ENCODE assay signal across 19 cellular contexts in the genomic region with DNA sequence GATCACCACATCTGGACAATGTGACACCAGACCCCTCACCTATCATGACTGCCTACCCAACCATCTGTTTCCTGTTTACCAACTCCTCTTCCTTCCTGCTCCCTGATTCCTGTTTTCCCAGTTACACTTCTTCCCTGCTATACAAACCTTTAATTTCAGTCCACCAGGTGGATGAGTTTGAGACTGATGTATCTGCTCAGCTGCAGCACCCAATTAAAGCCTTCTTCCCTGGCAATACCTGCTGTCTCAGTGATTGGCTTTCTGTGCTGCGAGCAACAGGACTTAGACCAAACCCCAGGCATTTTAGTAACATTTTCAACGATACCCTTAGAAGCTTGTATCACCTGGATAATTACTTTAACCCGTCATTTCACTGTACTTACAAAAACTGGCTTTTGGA.
A peak's percentile ranks its signal among the peaks of the same experiment; 100 is the strongest.
DNase-seq lines count a peak whose midpoint lies in the region; ATAC-seq and TF ChIP-seq lines count a peak whose summit lies in the region.
"Had no signal": no experiment of that assay in that cellular context is flagged by ENCODE, and none has a peak within 500 bp of the region (broad histone marks: within the 10 kb centered on the region; RNA-seq: fewer than 3 reads in every experiment).

No MANE protein-coding gene starts in this region.

- CTCF ChIA-PET in HEK293 (lab: Yijun Ruan, JAX), result interaction anchor here (0.5 kb wide), 1 partner anchor 19 kb away, joined by 3 read pairs; no protein-coding TSS in a partner anchor

- TF ChIP-seq POLR2A in Peyer's patch (IDR thresholded peaks at IDR 0.05), result no peak

- peaks cover 4% of the 10 kb centered on the region for H3K27me3 Mint-ChIP-seq in endothelial cell (ENCODE audit: unreplicated experiment)
- H3K27me3 Mint-ChIP-seq: B cell had no signal

- DNase-seq in dermis blood vessel endothelial cell (peak; percentile 5), endothelial cell (ENCODE audit: low spot score) (no peak), lung microvascular endothelial cell (ENCODE audit: low read depth in 2 of 2) (peak; percentile 28 to 41), psoas muscle (no peak), Peyer's patch (no peak), NCI-H1105 (lab: John Stamatoyannopoulos, UW) (no peak)
- DNase-seq: AML-193; Caco-2; Calu3; CD4-positive, alpha-beta T cell; CD8-positive, alpha-beta T cell; DMS79 treated with DMSO at 0.1 percent for 48 hours; GF-D8 had no signal

- H3K4me3 ChIP-seq in HEK293 (ENCODE audit: low read depth, low read length), result no peak overlapping the region
- no peak overlapping the region for H3K4me3 ChIP-seq in psoas muscle
- H3K4me3 ChIP-seq in Peyer's patch, result no peak overlapping the region
- H3K4me3 ChIP-seq: A549; BLaER1 treated with 17β-estradiol and CSF1 and Interleukin-3, amounts not matched to agents 10 nM and 100 nM had no signal

- no peaks in the 10 kb centered on the region for H3K9me3 ChIP-seq in HEK293 (ENCODE audit: control insufficient read depth, insufficient read depth, low read depth, low read length)
- H3K9me3 ChIP-seq in psoas muscle, result no peaks in the 10 kb centered on the region
- no peaks in the 10 kb centered on the region for H3K9me3 ChIP-seq in Peyer's patch
- H3K9me3 ChIP-seq: Caco-2 had no signal

- WGBS in psoas muscle, 3 donors, result 65 to 77% (median 66%) methylated on average over 3 of the region's 3 CpGs

- TF ChIP-seq CTCF in HEK293 (tag by site-specific recombination; IDR thresholded peaks at IDR 0.05), result no peak
- TF ChIP-seq CTCF in endothelial cell (IDR thresholded peaks at IDR 0.05; ENCODE audit: unreplicated experiment), result no peak
- TF ChIP-seq CTCF in psoas muscle (IDR thresholded peaks at IDR 0.05), result no peak
- TF ChIP-seq CTCF in Peyer's patch (IDR thresholded peaks at IDR 0.05), result no peak

- H3K27ac ChIP-seq in HEK293 (ENCODE audit: extremely low read depth, low read depth, low read length), result no peak overlapping the region
- no peak overlapping the region for H3K27ac ChIP-seq in psoas muscle
- H3K27ac ChIP-seq in Peyer's patch, result no peak overlapping the region
- H3K27ac ChIP-seq: 22Rv1; A549; BLaER1 treated with 17β-estradiol and CSF1 and Interleukin-3, amounts not matched to agents 10 nM and 100 nM; C4-2B had no signal

- no peaks in the 10 kb centered on the region for H3K27me3 ChIP-seq in psoas muscle (ENCODE audit: insufficient read depth in 3 of 3, low read length in 2 of 3)
- H3K27me3 ChIP-seq in Peyer's patch, result no peaks in the 10 kb centered on the region
- H3K27me3 ChIP-seq: BLaER1 treated with 17β-estradiol and CSF1 and Interleukin-3, amounts not matched to agents 10 nM and 100 nM had no signal

- H3K27ac Mint-ChIP-seq in endothelial cell (ENCODE audit: unreplicated experiment), result peak overlapping the region; percentile 69
- H3K27ac Mint-ChIP-seq: B cell; CD4-positive, alpha-beta T cell; CD8-positive, alpha-beta T cell had no signal

- ATAC-seq in psoas muscle, result no peak
- ATAC-seq: A549; CD8-positive, alpha-beta T cell had no signal

- peaks cover 18% of the 10 kb centered on the region for H3K36me3 Mint-ChIP-seq in endothelial cell (ENCODE audit: low read depth, unreplicated experiment)

- peaks cover 31% of the 10 kb centered on the region for H3K4me1 Mint-ChIP-seq in endothelial cell (ENCODE audit: unreplicated experiment)
- H3K4me1 Mint-ChIP-seq: B cell had no signal

- POLR2A ChIA-PET in HEK293 (lab: Yijun Ruan, JAX), result no interaction called here

- H3K9me3 Mint-ChIP-seq in endothelial cell (ENCODE audit: unreplicated experiment), result peaks cover 15% of the 10 kb centered on the region

- intact Hi-C loops in psoas muscle (cut with DNase I), result no loop called here

- H3K36me3 ChIP-seq in HEK293 (ENCODE audit: control insufficient read depth in 2 of 2, insufficient read depth in 1 of 2, low read length in 2 of 2) (no peaks in the 10 kb centered on the region), psoas muscle (ENCODE audit: insufficient read depth in 1 of 2, low read depth in 1 of 2) (no peaks in the 10 kb centered on the region), Peyer's patch (no peaks in the 10 kb centered on the region)
- H3K36me3 ChIP-seq: BLaER1 treated with 17β-estradiol and CSF1 and Interleukin-3, amounts not matched to agents 10 nM and 100 nM had no signal

- H3K4me1 ChIP-seq in HEK293 (ENCODE audit: control insufficient read depth, insufficient read depth, low read length) (no peaks in the 10 kb centered on the region), psoas muscle (no peaks in the 10 kb centered on the region), Peyer's patch (no peaks in the 10 kb centered on the region)
- H3K4me1 ChIP-seq: A549, Caco-2 had no signal

- H3K4me3 Mint-ChIP-seq in endothelial cell (ENCODE audit: unreplicated experiment), result no peak overlapping the region
- H3K4me3 Mint-ChIP-seq: B cell; CD4-positive, alpha-beta T cell; CD8-positive, alpha-beta T cell had no signal

TF ChIP-seq in HEK293, 187 proteins besides CTCF, POLR2A, EP300 and RAD21:
- TF ChIP-seq SETDB1 (IDR thresholded peaks at IDR 0.05; ENCODE audit: insufficient read length, low read length), result peak; percentile 97
- no peak for TF ChIP-seq ZNF394 (tag by site-specific recombination; IDR thresholded peaks at IDR 0.05; ENCODE audit: borderline replicate concordance)
- TF ChIP-seq TRIM28 (IDR thresholded peaks at IDR 0.05; ENCODE audit: borderline replicate concordance, low read length), result peak; percentile 94; the same call in 1 of the 2 replicates
- TF ChIP-seq ZFP41 (tag by site-specific recombination; IDR thresholded peaks at IDR 0.05; ENCODE audit: borderline replicate concordance), result no peak
- no peak for TF ChIP-seq HOXA7 (CRISPR knock-in tag; IDR thresholded peaks at IDR 0.05; ENCODE audit: borderline replicate concordance)

Comparison
In these comparisons a context has a peak if more than half of its experiments do, and no peak if none do; other contexts are left out.
1. DNase-seq: peak in dermis blood vessel endothelial cell (single experiment) and lung microvascular endothelial cell (2 of 2); none in endothelial cell (single experiment), psoas muscle (0 of 2), Peyer's patch (0 of 3) and NCI-H1105 (single experiment).